Comparison of ENCODE assay signal across 18 cellular contexts in the genomic region with DNA sequence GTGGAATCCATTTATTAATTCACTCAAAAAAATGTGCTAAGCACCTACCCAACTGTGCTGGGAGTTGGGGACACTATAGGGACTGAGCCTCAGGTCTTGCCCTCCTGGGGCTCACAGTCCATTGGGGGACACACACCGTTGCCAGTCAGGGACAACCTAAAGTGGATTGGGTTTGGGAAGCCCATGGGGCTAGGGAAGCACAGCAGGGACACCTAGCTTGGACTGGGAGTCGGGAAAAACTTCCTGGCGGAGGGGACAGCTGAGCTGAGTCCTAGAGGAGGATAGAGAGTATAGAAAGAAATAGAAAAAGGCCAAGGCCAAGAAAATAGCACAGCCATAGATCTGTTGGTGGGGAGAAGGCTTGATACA. TPM values are rescaled to one million over a fixed set of nuclear protein-coding genes. Genes with fewer than 3 reads are reported as not detected.
DNase-seq lines count a peak whose midpoint lies in the region; ATAC-seq and TF ChIP-seq lines count a peak whose summit lies in the region.
"Had no signal": no experiment of that assay in that cellular context is flagged by ENCODE, and none has a peak within 500 bp of the region (broad histone marks: within the 10 kb centered on the region; RNA-seq: fewer than 3 reads in every experiment).

No MANE protein-coding gene starts in this region.

- no peak for ATAC-seq in central memory CD8-positive, alpha-beta T cell (replicated peaks; ENCODE audit: extremely low read depth, poor library complexity, severe bottlenecking)
- ATAC-seq in natural killer cell treated with Interleukin-12 subunit alpha and Interleukin-12 subunit beta and Interleukin-15 and Interleukin-18, amount 100 ng/mL, for 72 hours: no peak
- ATAC-seq: PC-3 had no signal

- no peaks in the 10 kb centered on the region for H3K9me3 Mint-ChIP-seq in T-helper 1 cell treated with Interleukin-12 subunit alpha and Interleukin-12 subunit beta and Interleukin-4 antibody, amounts not matched to agents 30 μg/mL and 1 μg/mL, for 36 hours
- H3K9me3 Mint-ChIP-seq in HFFc6: peaks cover 62% of the 10 kb centered on the region
- no peaks in the 10 kb centered on the region for H3K9me3 Mint-ChIP-seq in central memory CD8-positive, alpha-beta T cell
- no peaks in the 10 kb centered on the region for H3K9me3 Mint-ChIP-seq in natural killer cell treated with Interleukin-12 subunit alpha and Interleukin-12 subunit beta and Interleukin-15 and Interleukin-18, amount 100 ng/mL, for 72 hours

- peak overlapping the region; percentile 18 for H3K4me3 Mint-ChIP-seq in T-helper 1 cell treated with Interleukin-12 subunit alpha and Interleukin-12 subunit beta and Interleukin-4 antibody, amounts not matched to agents 30 μg/mL and 1 μg/mL, for 36 hours
- H3K4me3 Mint-ChIP-seq in HFFc6: peak overlapping the region; percentile 89
- peak overlapping the region; percentile 60 for H3K4me3 Mint-ChIP-seq in central memory CD8-positive, alpha-beta T cell
- H3K4me3 Mint-ChIP-seq in natural killer cell treated with Interleukin-12 subunit alpha and Interleukin-12 subunit beta and Interleukin-15 and Interleukin-18, amount 100 ng/mL, for 72 hours: peak overlapping the region; percentile 53

- peaks cover 2% of the 10 kb centered on the region for H3K36me3 Mint-ChIP-seq in T-helper 1 cell treated with Interleukin-12 subunit alpha and Interleukin-12 subunit beta and Interleukin-4 antibody, amounts not matched to agents 30 μg/mL and 1 μg/mL, for 36 hours (ENCODE audit: low read depth)
- peaks cover 29% of the 10 kb centered on the region for H3K36me3 Mint-ChIP-seq in HFFc6 (ENCODE audit: low read depth)
- H3K36me3 Mint-ChIP-seq in central memory CD8-positive, alpha-beta T cell (ENCODE audit: insufficient read depth): peaks cover 74% of the 10 kb centered on the region
- peaks cover 5% of the 10 kb centered on the region for H3K36me3 Mint-ChIP-seq in natural killer cell treated with Interleukin-12 subunit alpha and Interleukin-12 subunit beta and Interleukin-15 and Interleukin-18, amount 100 ng/mL, for 72 hours

- H3K27me3 Mint-ChIP-seq in T-helper 1 cell treated with Interleukin-12 subunit alpha and Interleukin-12 subunit beta and Interleukin-4 antibody, amounts not matched to agents 30 μg/mL and 1 μg/mL, for 36 hours (ENCODE audit: low read depth): peaks cover 55% of the 10 kb centered on the region
- peaks cover 76% of the 10 kb centered on the region for H3K27me3 Mint-ChIP-seq in HFFc6 (ENCODE audit: insufficient read depth)
- H3K27me3 Mint-ChIP-seq in central memory CD8-positive, alpha-beta T cell: no peaks in the 10 kb centered on the region
- peaks cover 6 to 7% of the 10 kb centered on the region in 2 donors for H3K27me3 Mint-ChIP-seq in natural killer cell treated with Interleukin-12 subunit alpha and Interleukin-12 subunit beta and Interleukin-15 and Interleukin-18, amount 100 ng/mL, for 72 hours

- peak overlapping the region; percentile 55 for H3K27ac Mint-ChIP-seq in T-helper 1 cell treated with Interleukin-12 subunit alpha and Interleukin-12 subunit beta and Interleukin-4 antibody, amounts not matched to agents 30 μg/mL and 1 μg/mL, for 36 hours
- peak overlapping the region; percentile 93 for H3K27ac Mint-ChIP-seq in HFFc6
- H3K27ac Mint-ChIP-seq in central memory CD8-positive, alpha-beta T cell (ENCODE audit: low read depth): peak overlapping the region; percentile 99
- H3K27ac Mint-ChIP-seq in natural killer cell treated with Interleukin-12 subunit alpha and Interleukin-12 subunit beta and Interleukin-15 and Interleukin-18, amount 100 ng/mL, for 72 hours: peak overlapping the region; percentile 57 to 81

- DNase-seq in T-helper 1 cell (no peak), HFFc6 (peak; percentile 43), SK-N-DZ (ENCODE audit: low spot score) (no peak), putamen (ENCODE audit: low spot score) (no peak), NCI-H1436 (lab: John Stamatoyannopoulos, UW) (no peak)
- no peak for DNase-seq in central memory CD8-positive, alpha-beta T cell (ENCODE audit: low spot score in 2 of 2)
- DNase-seq in natural killer cell treated with Interleukin-12 subunit alpha and Interleukin-12 subunit beta and Interleukin-15 and Interleukin-18, amount 100 ng/mL, for 72 hours (ENCODE audit: low spot score): no peak
- DNase-seq: 8988T, activated gamma-delta T cell treated with Interleukin-2 at 50 U/mL for 16 hours, DND-41, hippocampal formation, NCI-H748 treated with DMSO at 0.1 percent for 48 hours, PC-3, posterior cingulate gyrus, small intestine, transverse colon had no signal

- peaks cover 29% of the 10 kb centered on the region for H3K4me1 Mint-ChIP-seq in T-helper 1 cell treated with Interleukin-12 subunit alpha and Interleukin-12 subunit beta and Interleukin-4 antibody, amounts not matched to agents 30 μg/mL and 1 μg/mL, for 36 hours (ENCODE audit: low read depth)
- H3K4me1 Mint-ChIP-seq in HFFc6 (ENCODE audit: low read depth): peaks cover 81% of the 10 kb centered on the region
- H3K4me1 Mint-ChIP-seq in central memory CD8-positive, alpha-beta T cell: peaks cover 68% of the 10 kb centered on the region
- peaks cover 48 to 53% of the 10 kb centered on the region in 2 donors for H3K4me1 Mint-ChIP-seq in natural killer cell treated with Interleukin-12 subunit alpha and Interleukin-12 subunit beta and Interleukin-15 and Interleukin-18, amount 100 ng/mL, for 72 hours (ENCODE audit: low read depth in 2 of 2)

- TF ChIP-seq CTCF in HFFc6 (IDR thresholded peaks at IDR 0.05): no peak

RNA-seq across cellular contexts. Expression of a gene that starts 8.5 kb away (rescaled TPM):
- 10 to 100 TPM; 35.0 to 71.5 (median 62.9) TPM for total RNA-seq in HFFc6 (2021; fragmentation: NEBNext Ultra II Directional; extraction: Animal tissue kit (Norgen Biotek cat#: 25700))
- total RNA-seq in natural killer cell treated with Interleukin-12 subunit alpha and Interleukin-12 subunit beta and Interleukin-15 and Interleukin-18, amount 100 ng/mL, for 72 hours: 10 to 100 TPM; 16.3 to 18.0 TPM
- polyA plus RNA-seq in SK-N-DZ (2014; cell fraction: cytosol; rRNA removed): not detected in 2 replicates
- not detected in 2 replicates for polyA plus RNA-seq in SK-N-DZ (2014; cell fraction: nucleus; rRNA removed)

RNA-seq across cellular contexts. Expression of a gene that starts 20.5 kb away (rescaled TPM):
- total RNA-seq in HFFc6 (2021; fragmentation: NEBNext Ultra II Directional; extraction: Animal tissue kit (Norgen Biotek cat#: 25700)): 10 to 100 TPM; 10.3 to 21.3 (median 13.8) TPM
- total RNA-seq in natural killer cell treated with Interleukin-12 subunit alpha and Interleukin-12 subunit beta and Interleukin-15 and Interleukin-18, amount 100 ng/mL, for 72 hours: 1 to 10 TPM; 5.9 to 7.8 TPM
- polyA plus RNA-seq in SK-N-DZ (2014; cell fraction: cytosol; rRNA removed): 35.2 and 50.4 TPM in 2 replicates
- polyA plus RNA-seq in SK-N-DZ (2014; cell fraction: nucleus; rRNA removed): 33.0 and 40.4 TPM in 2 replicates

RNA-seq across cellular contexts. Expression of a gene that starts 21.9 kb away (rescaled TPM):
- 1 to 10 TPM in 4 of 6 experiments, under 1 TPM in 2; 0.80 to 1.3 (median 1.1) TPM for total RNA-seq in HFFc6 (2021; fragmentation: NEBNext Ultra II Directional; extraction: Animal tissue kit (Norgen Biotek cat#: 25700))
- total RNA-seq in natural killer cell treated with Interleukin-12 subunit alpha and Interleukin-12 subunit beta and Interleukin-15 and Interleukin-18, amount 100 ng/mL, for 72 hours: 1 to 10 TPM; 3.2 to 3.6 TPM
- polyA plus RNA-seq in SK-N-DZ (2014; cell fraction: cytosol; rRNA removed): 7.6 and 9.1 TPM in 2 replicates
- polyA plus RNA-seq in SK-N-DZ (2014; cell fraction: nucleus; rRNA removed): 13.0 and 15.0 TPM in 2 replicates
- total RNA-seq: kidney epithelial cell had no signal

RNA-seq across cellular contexts. Expression of a gene that starts 30.9 kb away (rescaled TPM):
- total RNA-seq in HFFc6 (2021; fragmentation: NEBNext Ultra II Directional; extraction: Animal tissue kit (Norgen Biotek cat#: 25700)): 100 to 1,000 TPM; 179 to 199 (median 185) TPM
- 100 to 1,000 TPM; 447 to 589 TPM for total RNA-seq in natural killer cell treated with Interleukin-12 subunit alpha and Interleukin-12 subunit beta and Interleukin-15 and Interleukin-18, amount 100 ng/mL, for 72 hours
- 20.3 and 20.6 TPM in 2 replicates for polyA plus RNA-seq in SK-N-DZ (2014; cell fraction: cytosol; rRNA removed)
- polyA plus RNA-seq in SK-N-DZ (2014; cell fraction: nucleus; rRNA removed): 12.5 and 15.2 TPM in 2 replicates

RNA-seq across cellular contexts. Expression of a gene that starts 52.6 kb away (rescaled TPM):
- total RNA-seq in HFFc6 (2021; fragmentation: NEBNext Ultra II Directional; extraction: Animal tissue kit (Norgen Biotek cat#: 25700)): 100 to 1,000 TPM; 106 to 129 (median 117) TPM
- 10 to 100 TPM; 65.0 to 67.8 TPM for total RNA-seq in natural killer cell treated with Interleukin-12 subunit alpha and Interleukin-12 subunit beta and Interleukin-15 and Interleukin-18, amount 100 ng/mL, for 72 hours
- polyA plus RNA-seq in SK-N-DZ (2014; cell fraction: cytosol; rRNA removed): 85.0 and 101 TPM in 2 replicates
- polyA plus RNA-seq in SK-N-DZ (2014; cell fraction: nucleus; rRNA removed): 66.4 and 73.4 TPM in 2 replicates

Comparison
In these comparisons a context has a peak if more than half of its experiments do, and no peak if none do; other contexts are left out.
1. H3K4me3 Mint-ChIP-seq: peak in every context shown above with its lines; median percentile 89 in HFFc6; 60 in central memory CD8-positive, alpha-beta T cell; 53 in natural killer cell treated with Interleukin-12 subunit alpha and Interleukin-12 subunit beta and Interleukin-15 and Interleukin-18, amount 100 ng/mL, for 72 hours; 18 in T-helper 1 cell treated with Interleukin-12 subunit alpha and Interleukin-12 subunit beta and Interleukin-4 antibody, amounts not matched to agents 30 μg/mL and 1 μg/mL, for 36 hours.